Comparison of ENCODE assay signal across 8 cellular contexts in genomic region chr1:186680031-186681012, GRCh38. TPM values are rescaled to one million over a fixed set of nuclear protein-coding genes. Genes with fewer than 3 reads are reported as not detected.
A peak's percentile ranks its signal among the peaks of the same experiment; 100 is the strongest.
DNase-seq lines count a peak whose midpoint lies in the region; ATAC-seq and TF ChIP-seq lines count a peak whose summit lies in the region.

TSS of gene PTGS2 (minus strand) at chr1:186680423. CDS start at chr1:186680290, 133 bp downstream.

- H3K4me1 ChIP-seq in duodenal mucosa (ENCODE audit: control insufficient read depth in 1 of 2, insufficient read depth in 2 of 2, low read length in 2 of 2) (peaks cover 0 to 4% of the 10 kb centered on the region in 2 donors), liver (ENCODE audit: control insufficient read depth in 4 of 4, insufficient read depth in 4 of 4, low read length in 3 of 4) (no peaks in the 10 kb centered on the region)

- peak within 1 kb of the TSS; percentile 73 for H3K27ac ChIP-seq in WERI-Rb-1
- peak within 1 kb of the TSS; percentile 59 for H3K27ac ChIP-seq in duodenal mucosa (ENCODE audit: low read depth, low read length)
- peak within 1 kb of the TSS; percentile 76 to 84 for H3K27ac ChIP-seq in liver (ENCODE audit: low read depth in 1 of 2, low read length in 2 of 2)

- peak; percentile 70 for TF ChIP-seq CTCF in WERI-Rb-1 (IDR thresholded peaks at IDR 0.05; ENCODE audit: low read depth, low read length)
- no peak for TF ChIP-seq CTCF in liver (IDR thresholded peaks at IDR 0.05; ENCODE audit: low read depth, low read length, missing input control)

- TF ChIP-seq RAD21 in liver (IDR thresholded peaks at IDR 0.05): peak in 1 of 2 donors; percentile 31

- no peaks in the 10 kb centered on the region for H3K9me3 ChIP-seq in WERI-Rb-1 (ENCODE audit: severe bottlenecking)
- no peaks in the 10 kb centered on the region for H3K9me3 ChIP-seq in duodenal mucosa (ENCODE audit: control insufficient read depth in 1 of 2, low read length in 2 of 2)
- H3K9me3 ChIP-seq in liver (ENCODE audit: control insufficient read depth in 4 of 4, low read length in 3 of 4): no peaks in the 10 kb centered on the region

- peak within 1 kb of the TSS; percentile 44 to 69 for H3K9ac ChIP-seq in duodenal mucosa (ENCODE audit: low read depth in 1 of 2, low read length in 2 of 2)
- H3K9ac ChIP-seq in liver (ENCODE audit: low read depth in 1 of 2, low read length in 2 of 2): peak within 1 kb of the TSS; percentile 25 to 49

- H3K36me3 ChIP-seq in WERI-Rb-1: no peaks in the 10 kb centered on the region
- H3K36me3 ChIP-seq in duodenal mucosa (ENCODE audit: control insufficient read depth in 1 of 2, insufficient read depth in 2 of 2, low read length in 2 of 2): no peaks in the 10 kb centered on the region
- H3K36me3 ChIP-seq in liver (ENCODE audit: control insufficient read depth in 4 of 4, insufficient read depth in 3 of 4, low read depth in 1 of 4, low read length in 3 of 4): peaks cover 0 to 2% (median 0%) of the 10 kb centered on the region in 4 donors

- ATAC-seq in GM18502 (IDR thresholded peaks at IDR 0.05; ENCODE audit: poor library complexity, unreplicated experiment) (peak; percentile 96), HG02642 (IDR thresholded peaks at IDR 0.05; ENCODE audit: poor library complexity, unreplicated experiment) (peak; percentile 94)

- H3K4me3 ChIP-seq in WERI-Rb-1 (ENCODE audit: low read depth, low read length) (peak within 1 kb of the TSS; percentile 80), duodenal mucosa (ENCODE audit: low read depth in 1 of 2, low read length in 2 of 2) (peak within 1 kb of the TSS; percentile 71 to 79), liver (ENCODE audit: low read depth in 1 of 3, low read length in 3 of 3) (peak within 1 kb of the TSS; percentile 1 to 59 (median 17))

- no peaks in the 10 kb centered on the region for H3K27me3 ChIP-seq in WERI-Rb-1 (ENCODE audit: insufficient read depth, low read depth, severe bottlenecking)
- H3K27me3 ChIP-seq in duodenal mucosa (ENCODE audit: control insufficient read depth in 1 of 2, insufficient read depth in 2 of 2, low read length in 2 of 2): peaks cover 4 to 5% of the 10 kb centered on the region in 2 donors
- H3K27me3 ChIP-seq in liver (ENCODE audit: control insufficient read depth in 4 of 4, insufficient read depth in 4 of 4, low read length in 3 of 4): peaks cover 0 to 2% (median 0%) of the 10 kb centered on the region in 4 donors

- DNase-seq in NCI-H1417 treated with DMSO at 0.1 percent for 48 hours (lab: John Stamatoyannopoulos, UW): peak; percentile 26
- DNase-seq in WERI-Rb-1: peak; percentile 77
- peak; percentile 3 for DNase-seq in stimulated activated CD4-positive, alpha-beta T cell treated with anti-CD3 and anti-CD28 coated beads, Interleukin-2, amount 100 ng/mL, for 4 hours (ENCODE audit: low read depth)
- no peak for DNase-seq in NCI-H2029 treated with DMSO at 0.1 percent for 48 hours (lab: John Stamatoyannopoulos, UW)

- WGBS in liver: 3% methylated on average over 66 of the region's 66 CpGs

TF ChIP-seq in liver, 16 proteins besides CTCF, POLR2A, EP300 and RAD21:
- no peak for TF ChIP-seq RXRA (IDR thresholded peaks at IDR 0.05)
- peak in 1 of 2 donors; percentile 49 for TF ChIP-seq JUND (IDR thresholded peaks at IDR 0.05)
- TF ChIP-seq TAF1 (conservative IDR thresholded peaks at IDR 0.05): peak; percentile 25
- TF ChIP-seq, protein P1, sequence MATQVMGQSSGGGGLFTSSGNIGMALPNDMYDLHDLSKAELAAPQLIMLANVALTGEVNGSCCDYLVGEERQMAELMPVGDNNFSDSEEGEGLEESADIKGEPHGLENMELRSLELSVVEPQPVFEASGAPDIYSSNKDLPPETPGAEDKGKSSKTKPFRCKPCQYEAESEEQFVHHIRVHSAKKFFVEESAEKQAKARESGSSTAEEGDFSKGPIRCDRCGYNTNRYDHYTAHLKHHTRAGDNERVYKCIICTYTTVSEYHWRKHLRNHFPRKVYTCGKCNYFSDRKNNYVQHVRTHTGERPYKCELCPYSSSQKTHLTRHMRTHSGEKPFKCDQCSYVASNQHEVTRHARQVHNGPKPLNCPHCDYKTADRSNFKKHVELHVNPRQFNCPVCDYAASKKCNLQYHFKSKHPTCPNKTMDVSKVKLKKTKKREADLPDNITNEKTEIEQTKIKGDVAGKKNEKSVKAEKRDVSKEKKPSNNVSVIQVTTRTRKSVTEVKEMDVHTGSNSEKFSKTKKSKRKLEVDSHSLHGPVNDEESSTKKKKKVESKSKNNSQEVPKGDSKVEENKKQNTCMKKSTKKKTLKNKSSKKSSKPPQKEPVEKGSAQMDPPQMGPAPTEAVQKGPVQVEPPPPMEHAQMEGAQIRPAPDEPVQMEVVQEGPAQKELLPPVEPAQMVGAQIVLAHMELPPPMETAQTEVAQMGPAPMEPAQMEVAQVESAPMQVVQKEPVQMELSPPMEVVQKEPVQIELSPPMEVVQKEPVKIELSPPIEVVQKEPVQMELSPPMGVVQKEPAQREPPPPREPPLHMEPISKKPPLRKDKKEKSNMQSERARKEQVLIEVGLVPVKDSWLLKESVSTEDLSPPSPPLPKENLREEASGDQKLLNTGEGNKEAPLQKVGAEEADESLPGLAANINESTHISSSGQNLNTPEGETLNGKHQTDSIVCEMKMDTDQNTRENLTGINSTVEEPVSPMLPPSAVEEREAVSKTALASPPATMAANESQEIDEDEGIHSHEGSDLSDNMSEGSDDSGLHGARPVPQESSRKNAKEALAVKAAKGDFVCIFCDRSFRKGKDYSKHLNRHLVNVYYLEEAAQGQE (IDR thresholded peaks at IDR 0.05): no peak
- peak; percentile 14 for TF ChIP-seq SP1 (IDR thresholded peaks at IDR 0.05)

RNA-seq across cellular contexts. Expression of gene PTGS2, which starts in this region (rescaled TPM):
- under 1 TPM; 0.33 TPM for total RNA-seq in liver
- polyA plus RNA-seq in liver: under 1 TPM; 0.11 to 0.25 TPM

Comparison
In these comparisons a context has a peak if more than half of its experiments do, and no peak if none do; other contexts are left out.
1. H3K4me3 ChIP-seq: peak in every context shown above with its lines; median percentile 80 in WERI-Rb-1; 75 in duodenal mucosa; 17 in liver.